ENCODE assay signal across 5 cellular contexts in the genomic region with DNA sequence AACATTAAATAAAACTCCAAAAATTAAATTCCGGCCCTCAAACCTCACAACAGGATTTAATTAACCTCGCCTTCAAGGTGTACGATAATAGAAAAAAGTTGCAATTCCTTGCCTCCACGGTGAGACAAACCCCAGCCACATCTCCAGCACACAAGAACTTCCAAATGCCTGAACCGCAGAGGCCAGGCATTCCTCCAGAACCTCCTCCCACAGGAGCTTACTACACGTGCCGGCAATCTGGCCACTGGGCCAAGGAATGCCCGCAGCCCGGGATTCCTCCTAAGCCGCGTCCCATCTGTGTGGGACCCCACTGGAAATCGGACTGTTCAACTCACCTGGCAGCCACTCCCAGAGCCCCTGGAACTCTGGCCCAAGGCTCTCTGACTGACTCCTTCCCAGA. TPM values are rescaled to one million over a fixed set of nuclear protein-coding genes. Genes with fewer than 3 reads are reported as not detected.
"Had no signal": no experiment of that assay in that cellular context is flagged by ENCODE, and none has a peak within 500 bp of the region (broad histone marks: within the 10 kb centered on the region; RNA-seq: fewer than 3 reads in every experiment).

No MANE protein-coding gene starts in this region.

RNA-seq across cellular contexts. Expression of a gene that starts 47.4 kb away (rescaled TPM):
- total RNA-seq: activated CD4-positive, alpha-beta T cell treated with anti-CD3 and anti-CD28 coated beads for 36 hours; activated CD4-positive, alpha-beta T cell treated with anti-CD3 and anti-CD28 coated beads, Interleukin-2, amount 10 ng/mL, durations not matched to agents 7 days and 5 days; activated CD8-positive, alpha-beta T cell treated with anti-CD3 and anti-CD28 coated beads, Interleukin-2, amount 10 ng/mL, durations not matched to agents 7 days and 5 days; activated naive CD8-positive, alpha-beta T cell treated with anti-CD3 and anti-CD28 coated beads, Interleukin-2, amount 10 ng/mL, durations not matched to agents 7 days and 5 days; activated T-helper 2 cell treated with anti-CD3 and anti-CD28 coated beads, Interferon-gamma antibody, Interleukin-2, Interleukin-4, amounts not matched to agents 10 μg/mL and 5 μg/mL and 100 μg/mL, durations not matched to agents 14 hours and 24 hours and 36 hours had no signal
